8 cellular contexts compared by ENCODE assay signal in genomic region chr20:4026093-4026601, GRCh38. TPM values are rescaled to one million over a fixed set of nuclear protein-coding genes. Genes with fewer than 3 reads are reported as not detected.
DNase-seq lines count a peak whose midpoint lies in the region; ATAC-seq and TF ChIP-seq lines count a peak whose summit lies in the region.

No MANE protein-coding gene starts in this region.

- peak; percentile 79 for ATAC-seq in RWPE2 (ENCODE audit: low read depth)
- ATAC-seq in T-helper 17 cell, result no peak
- no peak for ATAC-seq in GM18502 (IDR thresholded peaks at IDR 0.05; ENCODE audit: poor library complexity, unreplicated experiment)
- no peak for ATAC-seq in GM19463 (IDR thresholded peaks at IDR 0.05; ENCODE audit: unreplicated experiment)

- H3K4me3 ChIP-seq in RWPE2 (ENCODE audit: severe bottlenecking), result no peak overlapping the region
- peak overlapping the region in 1 of 2 donors; percentile 8 for H3K4me3 ChIP-seq in foreskin fibroblast (ENCODE audit: low read depth in 1 of 2, low read length in 2 of 2)
- H3K4me3 ChIP-seq in retinal pigment epithelial cell (ENCODE audit: low read length), result no peak overlapping the region

- H3K27ac Mint-ChIP-seq in T-helper 17 cell, result no peak overlapping the region

- no peaks in the 10 kb centered on the region for H3K36me3 ChIP-seq in RWPE2 (ENCODE audit: low read depth)

- H3K27me3 ChIP-seq in RWPE2 (ENCODE audit: insufficient read depth, poor library complexity, severe bottlenecking), result no peaks in the 10 kb centered on the region

- no peaks in the 10 kb centered on the region for H3K9me3 ChIP-seq in RWPE2 (ENCODE audit: severe bottlenecking)
- no peaks in the 10 kb centered on the region for H3K9me3 ChIP-seq in T-helper 17 cell (ENCODE audit: control insufficient read depth, low read length, poor library complexity, severe bottlenecking)

- peaks cover 37% of the 10 kb centered on the region for H3K27me3 Mint-ChIP-seq in T-helper 17 cell

- peaks cover 5% of the 10 kb centered on the region for H3K4me1 Mint-ChIP-seq in T-helper 17 cell

- TF ChIP-seq CTCF in RWPE2 (IDR thresholded peaks at IDR 0.05; ENCODE audit: poor library complexity, severe bottlenecking) (peak; percentile 30), foreskin fibroblast (IDR thresholded peaks at IDR 0.05; ENCODE audit: low read depth, low read length) (peak; percentile 58), retinal pigment epithelial cell (conservative IDR thresholded peaks at IDR 0.05; ENCODE audit: low read depth, low read length) (peak; percentile 22)

- DNase-seq in H4 (ENCODE audit: low spot score) (peak; percentile 50), RWPE2 (ENCODE audit: low spot score) (no peak), foreskin fibroblast (peak; percentile 86 to 94), retinal pigment epithelial cell (ENCODE audit: low read depth) (no peak), T-helper 17 cell (no peak), NCI-H2029 treated with DMSO at 0.1 percent for 48 hours (lab: John Stamatoyannopoulos, UW) (no peak)

- peaks cover 2% of the 10 kb centered on the region for H3K36me3 Mint-ChIP-seq in T-helper 17 cell (ENCODE audit: low read depth)

- peaks cover 7% of the 10 kb centered on the region for H3K4me1 ChIP-seq in RWPE2 (ENCODE audit: insufficient read depth, poor library complexity, severe bottlenecking)

- no peak overlapping the region for H3K4me3 Mint-ChIP-seq in T-helper 17 cell

- peak overlapping the region; percentile 43 for H3K27ac ChIP-seq in RWPE2 (ENCODE audit: poor library complexity, severe bottlenecking)

RNA-seq across cellular contexts. Expression of gene RNF24, which starts 10.8 kb away (rescaled TPM):
- total RNA-seq in H4 (2014; rRNA removed; shearing (Covaris generic)), result 11.6 and 15.7 TPM in 2 replicates
- total RNA-seq in T-helper 17 cell, result 10 to 100 TPM; 10.0 to 15.9 TPM

Comparison
In these comparisons a context has a peak if more than half of its experiments do, and no peak if none do; other contexts are left out.
1. DNase-seq: peak in H4 (single experiment) and foreskin fibroblast (2 of 2); none in RWPE2 (single experiment), retinal pigment epithelial cell (single experiment), T-helper 17 cell (0 of 3) and NCI-H2029 treated with DMSO at 0.1 percent for 48 hours (single experiment).
2. Peak in every context shown above with its lines, with median percentiles within 50 percentile points of each other: CTCF ChIP-seq.